21 cellular contexts compared by ENCODE assay signal in the genomic region with DNA sequence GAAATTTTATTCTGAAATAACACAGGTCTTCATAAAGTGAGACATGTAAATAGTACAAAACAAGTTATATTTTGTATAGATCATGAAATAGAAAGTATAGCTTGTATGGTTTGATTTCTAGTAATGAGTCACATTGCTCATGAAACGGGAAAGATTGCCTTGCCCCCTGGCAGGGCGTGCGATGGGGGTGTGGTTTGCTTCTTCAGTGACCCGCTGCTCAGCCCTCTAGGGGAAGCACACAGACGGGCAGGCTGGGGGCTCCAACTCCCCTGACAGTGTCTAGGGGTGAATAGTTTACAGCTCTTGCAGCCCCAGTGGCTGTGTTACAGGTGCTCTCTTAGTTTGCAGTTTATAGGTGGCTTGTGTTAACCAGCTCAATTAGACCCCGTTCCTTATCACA.
DNase-seq lines count a peak whose midpoint lies in the region; ATAC-seq and TF ChIP-seq lines count a peak whose summit lies in the region.
"Had no signal": no experiment of that assay in that cellular context is flagged by ENCODE, and none has a peak within 500 bp of the region (broad histone marks: within the 10 kb centered on the region; RNA-seq: fewer than 3 reads in every experiment).

No MANE protein-coding gene starts in this region.

- ATAC-seq in GM23338 (peak; percentile 96), HG03520 (IDR thresholded peaks at IDR 0.05; ENCODE audit: unreplicated experiment) (peak; percentile 71), HG03139 (IDR thresholded peaks at IDR 0.05; ENCODE audit: unreplicated experiment) (no peak)

- H3F3A ChIP-seq in GM23338 (replicated peaks; ENCODE audit: low read depth): no peaks in the 10 kb centered on the region

- H3K4me1 ChIP-seq in GM23338 (ENCODE audit: insufficient read depth): no peaks in the 10 kb centered on the region
- H3K4me1 ChIP-seq: A549, esophagus squamous epithelium, sigmoid colon, tibial artery had no signal

- no peak overlapping the region for H3K27ac Mint-ChIP-seq in GM23338
- H3K27ac Mint-ChIP-seq: CD8-positive, alpha-beta memory T cell; dendritic cell treated with granulocyte-macrophage colony-stimulating factor and Interleukin-4, amounts not matched to agents 40 ng/mL and 50 ng/mL, for 4 days; HFFc6; IgD-negative memory B cell had no signal

- H3K27me3 Mint-ChIP-seq in GM23338 (ENCODE audit: insufficient read depth, low read depth, poor library complexity): no peaks in the 10 kb centered on the region
- H3K27me3 Mint-ChIP-seq: dendritic cell treated with granulocyte-macrophage colony-stimulating factor and Interleukin-4, amounts not matched to agents 40 ng/mL and 50 ng/mL, for 4 days; IgD-negative memory B cell had no signal

- no peaks in the 10 kb centered on the region for H3K9me2 ChIP-seq in GM23338 (ENCODE audit: insufficient read depth)

- no peaks in the 10 kb centered on the region for H4K20me1 ChIP-seq in GM23338 (replicated peaks; ENCODE audit: insufficient read depth)

- no peaks in the 10 kb centered on the region for H3K36me3 ChIP-seq in GM23338 (ENCODE audit: insufficient read depth)
- H3K36me3 ChIP-seq: esophagus squamous epithelium, sigmoid colon, tibial artery had no signal

- H3K4me3 Mint-ChIP-seq in GM23338: no peak overlapping the region
- H3K4me3 Mint-ChIP-seq: CD8-positive, alpha-beta memory T cell; dendritic cell treated with granulocyte-macrophage colony-stimulating factor and Interleukin-4, amounts not matched to agents 40 ng/mL and 50 ng/mL, for 4 days; HFFc6; IgD-negative memory B cell had no signal

- no peaks in the 10 kb centered on the region for H3K4me1 Mint-ChIP-seq in GM23338
- H3K4me1 Mint-ChIP-seq: CD8-positive, alpha-beta memory T cell; IgD-negative memory B cell had no signal

- no peaks in the 10 kb centered on the region for H3K9me3 Mint-ChIP-seq in GM23338

- H3K4me2 ChIP-seq in GM23338: no peak overlapping the region
- H3K4me2 ChIP-seq: A549 had no signal

- H3K4me3 ChIP-seq in GM23338: no peak overlapping the region
- H3K4me3 ChIP-seq: A549, esophagus squamous epithelium, sigmoid colon, tibial artery had no signal

- H3K79me2 ChIP-seq in GM23338 (replicated peaks; ENCODE audit: insufficient read depth): no peaks in the 10 kb centered on the region

- no peaks in the 10 kb centered on the region for H3K36me3 Mint-ChIP-seq in GM23338 (ENCODE audit: low read depth)
- H3K36me3 Mint-ChIP-seq: CD8-positive, alpha-beta memory T cell; IgD-negative memory B cell had no signal

- no peak; a peak in 1 of 4 replicates for TF ChIP-seq CTCF in GM23338 (conservative IDR thresholded peaks at IDR 0.05; ENCODE audit: low read depth in 2 of 2)

- DNase-seq in activated CD4-positive, alpha-beta T cell treated with anti-CD3 and anti-CD28 coated beads for 48 hours: peak; percentile 9
- DNase-seq in activated CD4-positive, alpha-beta T cell treated with anti-CD3 and anti-CD28 coated beads for 4 hours: no peak
- DNase-seq in GM23338 (ENCODE audit: low spot score) (peak; percentile 64), iPS-NIHi7 (ENCODE audit: extremely low spot score) (peak; percentile 17), dermis blood vessel endothelial cell (no peak)
- no peak for DNase-seq in activated naive CD4-positive, alpha-beta T cell (lab: John Stamatoyannopoulos, UW)
- DNase-seq: activated gamma-delta T cell; CD8-positive, alpha-beta memory T cell; esophagus squamous epithelium; HFFc6; NCI-H1048; NCI-H226; nucleus accumbens; sigmoid colon; stimulated activated CD4-positive, alpha-beta T cell treated with anti-CD3 and anti-CD28 coated beads, Interleukin-4, amount 100 ng/mL, for 1 hour; tibial artery had no signal

- H3K27ac ChIP-seq in GM23338 (ENCODE audit: low read depth): no peak overlapping the region
- H3K27ac ChIP-seq: A549, esophagus squamous epithelium, sigmoid colon, tibial artery had no signal

- H2AFZ ChIP-seq in GM23338: peak overlapping the region; percentile 88

- H3K27me3 ChIP-seq in GM23338 (ENCODE audit: insufficient read depth): no peaks in the 10 kb centered on the region
- H3K27me3 ChIP-seq: esophagus squamous epithelium, sigmoid colon, tibial artery had no signal

TF ChIP-seq in GM23338, 12 proteins besides CTCF, POLR2A, EP300 and RAD21:
- TF ChIP-seq, protein P1, sequence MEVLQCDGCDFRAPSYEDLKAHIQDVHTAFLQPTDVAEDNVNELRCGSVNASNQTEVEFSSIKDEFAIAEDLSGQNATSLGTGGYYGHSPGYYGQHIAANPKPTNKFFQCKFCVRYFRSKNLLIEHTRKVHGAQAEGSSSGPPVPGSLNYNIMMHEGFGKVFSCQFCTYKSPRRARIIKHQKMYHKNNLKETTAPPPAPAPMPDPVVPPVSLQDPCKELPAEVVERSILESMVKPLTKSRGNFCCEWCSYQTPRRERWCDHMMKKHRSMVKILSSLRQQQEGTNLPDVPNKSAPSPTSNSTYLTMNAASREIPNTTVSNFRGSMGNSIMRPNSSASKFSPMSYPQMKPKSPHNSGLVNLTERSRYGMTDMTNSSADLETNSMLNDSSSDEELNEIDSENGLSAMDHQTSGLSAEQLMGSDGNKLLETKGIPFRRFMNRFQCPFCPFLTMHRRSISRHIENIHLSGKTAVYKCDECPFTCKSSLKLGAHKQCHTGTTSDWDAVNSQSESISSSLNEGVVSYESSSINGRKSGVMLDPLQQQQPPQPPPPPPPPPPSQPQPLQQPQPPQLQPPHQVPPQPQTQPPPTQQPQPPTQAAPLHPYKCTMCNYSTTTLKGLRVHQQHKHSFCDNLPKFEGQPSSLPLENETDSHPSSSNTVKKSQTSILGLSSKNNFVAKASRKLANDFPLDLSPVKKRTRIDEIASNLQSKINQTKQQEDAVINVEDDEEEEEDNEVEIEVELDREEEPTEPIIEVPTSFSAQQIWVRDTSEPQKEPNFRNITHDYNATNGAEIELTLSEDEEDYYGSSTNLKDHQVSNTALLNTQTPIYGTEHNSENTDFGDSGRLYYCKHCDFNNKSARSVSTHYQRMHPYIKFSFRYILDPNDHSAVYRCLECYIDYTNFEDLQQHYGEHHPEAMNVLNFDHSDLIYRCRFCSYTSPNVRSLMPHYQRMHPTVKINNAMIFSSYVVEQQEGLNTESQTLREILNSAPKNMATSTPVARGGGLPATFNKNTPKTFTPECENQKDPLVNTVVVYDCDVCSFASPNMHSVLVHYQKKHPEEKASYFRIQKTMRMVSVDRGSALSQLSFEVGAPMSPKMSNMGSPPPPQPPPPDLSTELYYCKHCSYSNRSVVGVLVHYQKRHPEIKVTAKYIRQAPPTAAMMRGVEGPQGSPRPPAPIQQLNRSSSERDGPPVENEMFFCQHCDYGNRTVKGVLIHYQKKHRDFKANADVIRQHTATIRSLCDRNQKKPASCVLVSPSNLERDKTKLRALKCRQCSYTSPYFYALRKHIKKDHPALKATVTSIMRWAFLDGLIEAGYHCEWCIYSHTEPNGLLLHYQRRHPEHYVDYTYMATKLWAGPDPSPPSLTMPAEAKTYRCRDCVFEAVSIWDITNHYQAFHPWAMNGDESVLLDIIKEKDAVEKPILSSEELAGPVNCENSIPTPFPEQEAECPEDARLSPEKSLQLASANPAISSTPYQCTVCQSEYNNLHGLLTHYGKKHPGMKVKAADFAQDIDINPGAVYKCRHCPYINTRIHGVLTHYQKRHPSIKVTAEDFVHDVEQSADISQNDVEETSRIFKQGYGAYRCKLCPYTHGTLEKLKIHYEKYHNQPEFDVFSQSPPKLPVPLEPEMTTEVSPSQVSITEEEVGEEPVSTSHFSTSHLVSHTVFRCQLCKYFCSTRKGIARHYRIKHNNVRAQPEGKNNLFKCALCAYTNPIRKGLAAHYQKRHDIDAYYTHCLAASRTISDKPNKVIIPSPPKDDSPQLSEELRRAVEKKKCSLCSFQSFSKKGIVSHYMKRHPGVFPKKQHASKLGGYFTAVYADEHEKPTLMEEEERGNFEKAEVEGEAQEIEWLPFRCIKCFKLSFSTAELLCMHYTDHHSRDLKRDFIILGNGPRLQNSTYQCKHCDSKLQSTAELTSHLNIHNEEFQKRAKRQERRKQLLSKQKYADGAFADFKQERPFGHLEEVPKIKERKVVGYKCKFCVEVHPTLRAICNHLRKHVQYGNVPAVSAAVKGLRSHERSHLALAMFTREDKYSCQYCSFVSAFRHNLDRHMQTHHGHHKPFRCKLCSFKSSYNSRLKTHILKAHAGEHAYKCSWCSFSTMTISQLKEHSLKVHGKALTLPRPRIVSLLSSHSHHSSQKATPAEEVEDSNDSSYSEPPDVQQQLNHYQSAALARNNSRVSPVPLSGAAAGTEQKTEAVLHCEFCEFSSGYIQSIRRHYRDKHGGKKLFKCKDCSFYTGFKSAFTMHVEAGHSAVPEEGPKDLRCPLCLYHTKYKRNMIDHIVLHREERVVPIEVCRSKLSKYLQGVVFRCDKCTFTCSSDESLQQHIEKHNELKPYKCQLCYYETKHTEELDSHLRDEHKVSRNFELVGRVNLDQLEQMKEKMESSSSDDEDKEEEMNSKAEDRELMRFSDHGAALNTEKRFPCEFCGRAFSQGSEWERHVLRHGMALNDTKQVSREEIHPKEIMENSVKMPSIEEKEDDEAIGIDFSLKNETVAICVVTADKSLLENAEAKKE (CRISPR knock-in tag; IDR thresholded peaks at IDR 0.05): no peak

Comparison
In these comparisons a context has a peak if more than half of its experiments do, and no peak if none do; other contexts are left out.
1. DNase-seq: peak in activated CD4-positive, alpha-beta T cell treated with anti-CD3 and anti-CD28 coated beads for 48 hours (single experiment), GM23338 (single experiment) and iPS-NIHi7 (single experiment); none in activated CD4-positive, alpha-beta T cell treated with anti-CD3 and anti-CD28 coated beads for 4 hours (0 of 2), dermis blood vessel endothelial cell (single experiment) and activated naive CD4-positive, alpha-beta T cell (0 of 4).